ENCODE assay signal across 8 cellular contexts in the genomic region with DNA sequence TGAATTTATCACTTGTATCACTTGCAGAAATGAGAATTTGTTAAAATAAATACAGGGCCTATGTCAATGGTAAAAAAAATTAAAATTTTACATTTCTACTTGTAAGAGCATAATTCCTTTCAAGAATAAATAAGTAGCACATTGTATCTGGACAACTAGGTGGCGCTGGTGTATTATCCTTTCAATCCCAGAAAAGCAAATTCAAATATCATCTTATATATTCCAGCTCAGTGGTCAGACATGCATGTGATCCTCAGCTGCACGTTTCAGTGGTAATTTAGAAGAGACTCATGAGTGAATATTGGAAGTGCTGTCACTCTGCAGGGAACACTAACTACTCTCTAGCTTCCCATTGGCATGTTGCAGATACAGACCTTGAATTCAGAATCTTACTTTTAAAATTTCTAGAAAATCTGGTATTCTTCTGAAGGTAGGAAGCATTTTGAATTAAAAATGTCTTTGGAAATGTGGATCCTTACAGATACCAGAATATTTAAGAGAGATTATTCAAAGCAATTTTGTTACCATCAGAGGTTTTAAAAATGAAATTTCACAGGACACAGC.
A peak's percentile ranks its signal among the peaks of the same experiment; 100 is the strongest.
DNase-seq lines count a peak whose midpoint lies in the region; ATAC-seq, FAIRE-seq and TF ChIP-seq lines count a peak whose summit lies in the region.

No MANE protein-coding gene starts in this region.

- no peaks in the 10 kb centered on the region for H3K27me3 ChIP-seq in A673 (replicated peaks; ENCODE audit: insufficient read depth, low read depth, low read length, poor library complexity)
- H3K27me3 ChIP-seq in adrenal gland: no peaks in the 10 kb centered on the region

- CTCF ChIA-PET in A673 (lab: Charles Lee): interaction anchor here (0.6 to 1.0 kb wide), 2 partner anchors 164 to 700 kb away, joined by 4 to 6 read pairs; no protein-coding TSS in a partner anchor

- H3K27ac ChIP-seq in A673 (ENCODE audit: low read depth, low read length, poor library complexity, severe bottlenecking) (no peak overlapping the region), adrenal gland (no peak overlapping the region), kidney (ENCODE audit: low read depth in 2 of 2, low read length in 2 of 2) (no peak overlapping the region)

- ATAC-seq in HG03469 (IDR thresholded peaks at IDR 0.05; ENCODE audit: unreplicated experiment): no peak
- no peak for ATAC-seq in HG03039 (IDR thresholded peaks at IDR 0.05; ENCODE audit: unreplicated experiment)

- DNase-seq in A673 (ENCODE audit: low spot score) (peak; percentile 81), GM20000 (ENCODE audit: low spot score) (peak; percentile 23), NCI-H2171 (lab: John Stamatoyannopoulos, UW) (peak; percentile 0), adrenal gland (peak in 6 of 7 donors; percentile 28 to 72 (median 52)), kidney (no peak), germinal center (ENCODE audit: low spot score) (no peak)

- BruUV-seq in A673 (replicated peaks; lab: Mats Ljungman, UMichigan): no TSS peak

- no peak for TF ChIP-seq POLR2A in adrenal gland (IDR thresholded peaks at IDR 0.05)

- TF ChIP-seq CTCF in A673 (conservative IDR thresholded peaks at IDR 0.05; ENCODE audit: low read depth, low read length) (peak; percentile 86), GM20000 (IDR thresholded peaks at IDR 0.05; ENCODE audit: extremely low read depth, missing control alignments) (peak; percentile 22), adrenal gland (IDR thresholded peaks at IDR 0.05) (peak; percentile 61 to 84 (median 78)), kidney (IDR thresholded peaks at IDR 0.05; ENCODE audit: borderline replicate concordance, extremely low read depth, insufficient read depth) (peak; percentile 36)

- FAIRE-seq in kidney (lab: Jason Lieb, UNC): no peak

- 3 to 5% (median 5%) methylated on average over 2 of the region's 2 CpGs for WGBS in adrenal gland, 4 donors

- H3K4me1 ChIP-seq in A673 (ENCODE audit: insufficient read depth, low read length, poor library complexity, severe bottlenecking) (peaks cover 5% of the 10 kb centered on the region), adrenal gland (replicated peaks in 1 of 2) (peaks cover 0 to 25% of the 10 kb centered on the region in 2 donors), kidney (ENCODE audit: control insufficient read depth in 1 of 2, insufficient read depth in 1 of 2, low read depth in 1 of 2, low read length in 2 of 2) (no peaks in the 10 kb centered on the region)

- no peaks in the 10 kb centered on the region for H3K9me3 ChIP-seq in A673 (ENCODE audit: low read depth, low read length, poor library complexity, severe bottlenecking)
- H3K9me3 ChIP-seq in adrenal gland (replicated peaks in 1 of 3): no peaks in the 10 kb centered on the region
- H3K9me3 ChIP-seq in kidney (ENCODE audit: control insufficient read depth in 1 of 2, low read length in 2 of 2): no peaks in the 10 kb centered on the region

- H3K36me3 ChIP-seq in A673 (ENCODE audit: insufficient read depth, low read length, poor library complexity, severe bottlenecking): no peaks in the 10 kb centered on the region
- H3K36me3 ChIP-seq in adrenal gland (replicated peaks in 1 of 2): no peaks in the 10 kb centered on the region
- no peaks in the 10 kb centered on the region for H3K36me3 ChIP-seq in kidney (ENCODE audit: control insufficient read depth in 1 of 2, insufficient read depth in 2 of 2, low read length in 2 of 2)

- H3K4me3 ChIP-seq in A673 (ENCODE audit: low read depth, low read length, poor library complexity, severe bottlenecking) (no peak overlapping the region), adrenal gland (no peak overlapping the region), kidney (ENCODE audit: low read length in 2 of 2) (no peak overlapping the region)

- H3K9ac ChIP-seq in kidney (ENCODE audit: low read length in 2 of 2): no peak overlapping the region

- POLR2A ChIA-PET in A673 (lab: Charles Lee; ENCODE audit: low non-redundant PET): no interaction called here

- intact Hi-C loops in A673 (cut with micrococcal nuclease; ENCODE audit: unreplicated experiment): loop anchor here (5.0 kb wide), 2 partner anchors 124 to 704 kb away; no protein-coding TSS in a partner anchor
- intact Hi-C loops in adrenal gland (cut with DNase I): no loop called here
- intact Hi-C loops in kidney (cut with DNase I): no loop called here

Comparison
In these comparisons a context has a peak if more than half of its experiments do, and no peak if none do; other contexts are left out.
1. DNase-seq: peak in A673 (single experiment), GM20000 (single experiment), NCI-H2171 (single experiment) and adrenal gland (6 of 7); none in kidney (single experiment) and germinal center (single experiment).
2. CTCF ChIP-seq: peak in every context shown above with its lines; median percentile 86 in A673; 78 in adrenal gland; 36 in kidney; 22 in GM20000.